ENCODE assay signal across 7 cellular contexts in genomic region chr13:80465321-80465720, GRCh38.
"Had no signal": no experiment of that assay in that cellular context is flagged by ENCODE, and none has a peak within 500 bp of the region (broad histone marks: within the 10 kb centered on the region; RNA-seq: fewer than 3 reads in every experiment).

No MANE protein-coding gene starts in this region.

- H3K9me3 ChIP-seq: HAP-1 had no signal

- H3K36me3 ChIP-seq: HAP-1 had no signal

- DNase-seq: H7, HFFc6, IMR-90 had no signal

- H3K27ac ChIP-seq: HL-60 had no signal

- ATAC-seq: GM23338, HCT116 had no signal

- H3K4me1 ChIP-seq: HAP-1 had no signal

- H3K4me3 ChIP-seq: GM23338, HAP-1 had no signal
